Comparison of ENCODE assay signal across 8 cellular contexts in genomic region chr19:45506991-45507863, GRCh38. TPM values are rescaled to one million over a fixed set of nuclear protein-coding genes. Genes with fewer than 3 reads are reported as not detected.
A peak's percentile ranks its signal among the peaks of the same experiment; 100 is the strongest.
DNase-seq lines count a peak whose midpoint lies in the region; ATAC-seq, FAIRE-seq and TF ChIP-seq lines count a peak whose summit lies in the region.

TSS of gene VASP (plus strand) at chr19:45507479. CDS start at chr19:45507772, 293 bp downstream.

- no peaks in the 10 kb centered on the region for H3K27me3 Mint-ChIP-seq in activated CD4-positive, alpha-beta T cell treated with anti-CD3 and anti-CD28 coated beads, Interleukin-2, amount 10 ng/mL, durations not matched to agents 24 days and 14 days

- H3K36me3 Mint-ChIP-seq in activated CD4-positive, alpha-beta T cell treated with anti-CD3 and anti-CD28 coated beads, Interleukin-2, amount 10 ng/mL, durations not matched to agents 24 days and 14 days (ENCODE audit: low read depth): peaks cover 28% of the 10 kb centered on the region

- POLR2A ChIA-PET in HepG2 (lab: Yijun Ruan, JAX): interaction anchor here (1.5 to 1.6 kb wide), 2 partner anchors 77 to 132 kb away, joined by 3 to 7 read pairs; partner anchors contain the start of gene EML2

- TF ChIP-seq RAD21 in HepG2 (CRISPR knock-in tag; IDR thresholded peaks at IDR 0.05): 0 out of 2 replicates have a peak, but pooled peaks have one; percentile 10

- no peak for FAIRE-seq in HepG2 (lab: Jason Lieb, UNC)

- H3K4me2 ChIP-seq in HepG2 (ENCODE audit: low read depth, low read length): peak within 1 kb of the TSS; percentile 99

- peaks cover 36% of the 10 kb centered on the region for H3K4me1 Mint-ChIP-seq in activated CD4-positive, alpha-beta T cell treated with anti-CD3 and anti-CD28 coated beads, Interleukin-2, amount 10 ng/mL, durations not matched to agents 24 days and 14 days

- peak within 1 kb of the TSS; percentile 94 for H3K9ac ChIP-seq in HepG2 (ENCODE audit: insufficient read depth, low read depth, low read length)

- H3K9me3 ChIP-seq in HepG2 (ENCODE audit: low read length): no peaks in the 10 kb centered on the region

- H3K9me3 Mint-ChIP-seq in activated CD4-positive, alpha-beta T cell treated with anti-CD3 and anti-CD28 coated beads, Interleukin-2, amount 10 ng/mL, durations not matched to agents 24 days and 14 days: no peaks in the 10 kb centered on the region

- peaks cover 4 to 6% of the 10 kb centered on the region in 2 experiments; a peak in 1 of 5 replicates for H3K36me3 ChIP-seq in HepG2 (replicated peaks in 1 of 2; ENCODE audit: control insufficient read depth in 1 of 2, insufficient read depth in 2 of 2, low read length in 2 of 2)

- TF ChIP-seq CTCF in AG10803 (conservative IDR thresholded peaks at IDR 0.05; ENCODE audit: low read length) (no peak), HepG2 (CRISPR knock-in tag; IDR thresholded peaks at IDR 0.05) (no peak)

- H3K27me3 ChIP-seq in HepG2 (ENCODE audit: control insufficient read depth in 1 of 2, insufficient read depth in 2 of 2, low read length in 2 of 2): no peaks in the 10 kb centered on the region; a peak in 1 of 5 replicates

- no TSS peak for BruUV-seq in HepG2 (replicated peaks; lab: Mats Ljungman, UMichigan)

- CTCF ChIA-PET in HepG2 (lab: Yijun Ruan, JAX; ENCODE audit: low intra/inter-chr PET ratio, low total read pairs): interaction anchor here (1.8 kb wide), 1 partner anchor 14 kb away, joined by 4 read pairs; no protein-coding TSS in a partner anchor

- peak within 1 kb of the TSS; percentile 69 for H2AFZ ChIP-seq in HepG2 (ENCODE audit: low read length)

- intact Hi-C loops in activated CD4-positive, alpha-beta T cell treated with anti-CD3 and anti-CD28 coated beads, Interleukin-2, amount 10 ng/mL, durations not matched to agents 24 days and 14 days (cut with micrococcal nuclease): loop anchor here (1.0 to 2.0 kb wide), 7 partner anchors 10 to 185 kb away; partner anchors contain the start of genes OPA3, QPCTL and RTN2
- intact Hi-C loops in HepG2 (cut with micrococcal nuclease; ENCODE audit: unreplicated experiment): no loop called here

- whole genome bisulfite sequencing in HepG2 (ENCODE audit: low lambda C conversion rate): 1% methylated on average over 35 of the region's 65 CpGs

- in situ Hi-C loops in HepG2 (cut with HindIII; ENCODE audit: extremely low pct_ligation_motif_present, low pct_unique_long_range_greater_than_20kb): no loop called here

- peaks cover 53% of the 10 kb centered on the region for H3K4me1 ChIP-seq in HepG2 (ENCODE audit: insufficient read depth, low read length)

- peak within 1 kb of the TSS; percentile 97 for H3K4me3 ChIP-seq in AG10803 (ENCODE audit: low read length)
- peak within 1 kb of the TSS; percentile 92 to 100 (median 96) for H3K4me3 ChIP-seq in HepG2 (replicated peaks in 1 of 3; ENCODE audit: insufficient read depth in 1 of 3, low read depth in 2 of 3, low read length in 3 of 3)

- peak within 1 kb of the TSS; percentile 77 for H3K27ac ChIP-seq in HepG2 (ENCODE audit: extremely low read length, insufficient read depth, low read length)

- TF ChIP-seq EP300 in HepG2 (IDR thresholded peaks at IDR 0.05; ENCODE audit: low read depth in 2 of 2, low read length in 2 of 2) (no peak), HepG2 (CRISPR knock-in tag; IDR thresholded peaks at IDR 0.05; ENCODE audit: borderline replicate concordance) (no peak)

- peaks cover 44% of the 10 kb centered on the region for H3K79me2 ChIP-seq in HepG2 (ENCODE audit: insufficient read depth, low read length)

- DNase-seq in AG10803 (ENCODE audit: low read depth): peak; percentile 78
- DNase-seq in NCI-H69 (lab: John Stamatoyannopoulos, UW): peak; percentile 93
- DNase-seq in activated CD4-positive, alpha-beta T cell treated with anti-CD3 and anti-CD28 coated beads, Interleukin-2, amount 10 ng/mL, durations not matched to agents 24 days and 14 days: peak; percentile 98
- peak; percentile 69 for DNase-seq in dedifferentiated amniotic fluid mesenchymal stem cell (ENCODE audit: extremely low spot score)
- peak; percentile 73 for DNase-seq in HepG2 (ENCODE audit: low spot score)
- peak; percentile 73 to 84 for DNase-seq in stimulated activated CD4-positive, alpha-beta T cell treated with anti-CD3 and anti-CD28 coated beads, Interleukin-2, amount 100 ng/mL, for 48 hours

- peak within 1 kb of the TSS; percentile 92 for H3K4me3 Mint-ChIP-seq in activated CD4-positive, alpha-beta T cell treated with anti-CD3 and anti-CD28 coated beads, Interleukin-2, amount 10 ng/mL, durations not matched to agents 24 days and 14 days

- peak; percentile 91 to 94 for TF ChIP-seq POLR2A in HepG2 (IDR thresholded peaks at IDR 0.05; ENCODE audit: insufficient read depth in 1 of 2, low read depth in 2 of 2, low read length in 2 of 2)

- peak within 1 kb of the TSS; percentile 97 for H3K27ac Mint-ChIP-seq in activated CD4-positive, alpha-beta T cell treated with anti-CD3 and anti-CD28 coated beads, Interleukin-2, amount 10 ng/mL, durations not matched to agents 24 days and 14 days

- ATAC-seq in GM18909 (IDR thresholded peaks at IDR 0.05; ENCODE audit: poor library complexity, unreplicated experiment) (peak; percentile 42), HG03175 (IDR thresholded peaks at IDR 0.05; ENCODE audit: unreplicated experiment) (peak; percentile 43), HepG2 (peak; percentile 71)

- H4K20me1 ChIP-seq in HepG2 (ENCODE audit: insufficient read depth, low read length): 0 out of 2 replicates have a peak, but pooled peaks cover 5% of the 10 kb centered on the region

TF ChIP-seq in HepG2, 621 proteins besides CTCF, POLR2A, EP300 and RAD21 (continues in another document):
- 0 out of 2 replicates have a peak, but pooled peaks have one; percentile 55 for TF ChIP-seq ZBTB39 (CRISPR knock-in tag; IDR thresholded peaks at IDR 0.05)
- peak; percentile 41; the same call in 1 of the 2 replicates for TF ChIP-seq ZNF691 (CRISPR knock-in tag; IDR thresholded peaks at IDR 0.05; ENCODE audit: borderline replicate concordance, low read depth)
- 0 out of 2 replicates have a peak, but pooled peaks have one; percentile 48 for TF ChIP-seq SP140L (CRISPR knock-in tag; IDR thresholded peaks at IDR 0.05; ENCODE audit: borderline replicate concordance)
- peak; percentile 15; the same call in 1 of the 2 replicates for TF ChIP-seq CEBPG (CRISPR knock-in tag; IDR thresholded peaks at IDR 0.05)
- TF ChIP-seq ZNF30 (CRISPR knock-in tag; IDR thresholded peaks at IDR 0.05): no peak

RNA-seq across cellular contexts. Expression of gene VASP, which starts in this region (rescaled TPM):
- total RNA-seq in activated CD4-positive, alpha-beta T cell treated with anti-CD3 and anti-CD28 coated beads, Interleukin-2, amount 10 ng/mL, durations not matched to agents 24 days and 14 days: 215 and 219 TPM in 2 replicates
- 64.6 and 67.1 TPM in 2 replicates for total RNA-seq in HepG2 (2016; rRNA removed; fragmentation: Illumina TruSeq; extraction: Trizol)
- total RNA-seq in HepG2 (2016; cell fraction: cytosol; rRNA removed; fragmentation: Illumina TruSeq; extraction: Trizol; ENCODE audit: low read depth): 22.8 and 24.0 TPM in 2 replicates
- 60.7 and 68.5 TPM in 2 replicates for total RNA-seq in HepG2 (2016; cell fraction: insoluble cytoplasmic fraction; rRNA removed; fragmentation: Illumina TruSeq; extraction: Trizol)
- 55.3 and 59.3 TPM in 2 replicates for total RNA-seq in HepG2 (2016; cell fraction: membrane; rRNA removed; fragmentation: Illumina TruSeq; extraction: Trizol)
- 38.8 and 40.6 TPM in 2 replicates for total RNA-seq in HepG2 (2016; cell fraction: nucleus; rRNA removed; fragmentation: Illumina TruSeq; extraction: Trizol)
- 41.8 and 49.1 TPM in 2 replicates for polyA plus RNA-seq in HepG2 (2011; rRNA removed)
- polyA plus RNA-seq in HepG2 (2011; cell fraction: cytosol; rRNA removed): 29.9 and 46.4 TPM in 2 replicates
- 78.2 and 83.1 TPM in 2 replicates for polyA plus RNA-seq in HepG2 (2011; cell fraction: nucleus; rRNA removed)
- 30.9 and 35.9 TPM in 2 replicates for polyA plus RNA-seq in HepG2 (2012)
- polyA plus RNA-seq in HepG2 (2016; cell fraction: cytosol; fragmentation: Illumina TruSeq; extraction: Trizol; ENCODE audit: low read depth): 20.6 and 22.3 TPM in 2 replicates
- polyA plus RNA-seq in HepG2 (2016; cell fraction: insoluble cytoplasmic fraction; fragmentation: Illumina TruSeq; extraction: Trizol; ENCODE audit: low read depth): 75.4 and 76.4 TPM in 2 replicates
- 40.8 and 44.1 TPM in 2 replicates for polyA plus RNA-seq in HepG2 (2016; cell fraction: membrane; fragmentation: Illumina TruSeq; extraction: Trizol; ENCODE audit: low read depth)
- polyA plus RNA-seq in HepG2 (2016; cell fraction: nucleus; fragmentation: Illumina TruSeq; extraction: Trizol; ENCODE audit: insufficient read depth, low read depth): 70.9 and 74.4 TPM in 2 replicates
- polyA minus RNA-seq in HepG2 (2011; rRNA and poly(A)+ RNA removed; ENCODE audit: low replicate concordance): 38.0 and 110 TPM in 2 replicates
- 36.7 and 47.2 TPM in 2 replicates for polyA minus RNA-seq in HepG2 (2011; cell fraction: cytosol; rRNA and poly(A)+ RNA removed)
- 31.7 and 50.2 TPM in 2 replicates for polyA minus RNA-seq in HepG2 (2011; cell fraction: nucleus; rRNA and poly(A)+ RNA removed)

Comparison
In these comparisons a context has a peak if more than half of its experiments do, and no peak if none do; other contexts are left out.
1. Peak in every context shown above with its lines: DNase-seq, ATAC-seq, H3K4me3 ChIP-seq and H3K27ac ChIP-seq.